ENCODE assay signal across 9 cellular contexts in genomic region chr1:72284084-72284397, GRCh38. TPM values are rescaled to one million over a fixed set of nuclear protein-coding genes. Genes with fewer than 3 reads are reported as not detected.
DNase-seq lines count a peak whose midpoint lies in the region; ATAC-seq, FAIRE-seq and TF ChIP-seq lines count a peak whose summit lies in the region.
"Had no signal": no experiment of that assay in that cellular context is flagged by ENCODE, and none has a peak within 500 bp of the region (broad histone marks: within the 10 kb centered on the region; RNA-seq: fewer than 3 reads in every experiment).

No MANE protein-coding gene starts in this region.

- H3K4me1 ChIP-seq in cardiac muscle cell (ENCODE audit: low read depth) = no peaks in the 10 kb centered on the region
- peaks cover 0 to 7% (median 0%) of the 10 kb centered on the region in 4 donors for H3K4me1 ChIP-seq in right lobe of liver
- H3K4me1 ChIP-seq in upper lobe of right lung = peaks cover 4% of the 10 kb centered on the region

- ATAC-seq in left ventricle myocardium superior = no peak
- no peak for ATAC-seq in right lobe of liver
- ATAC-seq in upper lobe of right lung = no peak
- ATAC-seq in GM19328 (IDR thresholded peaks at IDR 0.05; ENCODE audit: unreplicated experiment) = no peak

- no peak for FAIRE-seq in urothelium cell line (lab: Jason Lieb, UNC)

- DNase-seq in cardiac muscle cell (ENCODE audit: low read depth in 1 of 2, low spot score in 1 of 2) = no peak
- no peak for DNase-seq in left ventricle myocardium superior
- no peak for DNase-seq in astrocyte of the cerebellum (ENCODE audit: low read depth)
- DNase-seq in right lobe of liver = no peak
- DNase-seq in upper lobe of right lung = no peak
- DNase-seq in GM20000 (ENCODE audit: low spot score) = no peak
- DNase-seq in urothelium cell line (ENCODE audit: low spot score) = no peak
- DNase-seq: activated CD4-positive, alpha-beta memory T cell treated with anti-CD3 and anti-CD28 coated beads, Interleukin-2, amount 10 ng/mL, durations not matched to agents 7 days and 5 days had no signal

- intact Hi-C loops in left ventricle myocardium superior (cut with micrococcal nuclease) = no loop called here
- intact Hi-C loops in right lobe of liver (cut with DNase I) = no loop called here
- intact Hi-C loops in upper lobe of right lung (cut with DNase I) = no loop called here

- H3K27ac ChIP-seq in cardiac muscle cell (peak overlapping the region; percentile 70), right lobe of liver (peak overlapping the region in 1 of 3 donors; percentile 30), upper lobe of right lung (peak overlapping the region; percentile 92)

- 1% methylated on average over 7 of the region's 7 CpGs for WGBS in right lobe of liver (ENCODE audit: insufficient coverage, low coverage, low lambda C conversion rate, missing lambda C conversion rate)

- in situ Hi-C loops in astrocyte of the cerebellum (cut with HindIII; ENCODE audit: low sequenced_read_pairs) = no loop called here

- peaks cover 53% of the 10 kb centered on the region for H3K27me3 ChIP-seq in cardiac muscle cell
- no peaks in the 10 kb centered on the region for H3K27me3 ChIP-seq in right lobe of liver
- H3K27me3 ChIP-seq in upper lobe of right lung = no peaks in the 10 kb centered on the region

- no peak for TF ChIP-seq POLR2A in right lobe of liver (IDR thresholded peaks at IDR 0.05)

- H3K36me3 ChIP-seq in cardiac muscle cell (no peaks in the 10 kb centered on the region), right lobe of liver (no peaks in the 10 kb centered on the region), upper lobe of right lung (no peaks in the 10 kb centered on the region)

- peak overlapping the region; percentile 94 for H3K4me3 ChIP-seq in cardiac muscle cell
- peak overlapping the region; percentile 68 for H3K4me3 ChIP-seq in astrocyte of the cerebellum (ENCODE audit: low read depth, low read length)
- peak overlapping the region; percentile 46 to 64 (median 52) for H3K4me3 ChIP-seq in right lobe of liver
- H3K4me3 ChIP-seq in upper lobe of right lung = peak overlapping the region; percentile 70

- no peak for TF ChIP-seq CTCF in cardiac muscle cell (IDR thresholded peaks at IDR 0.05; ENCODE audit: low read depth, low read length)
- TF ChIP-seq CTCF in astrocyte of the cerebellum (IDR thresholded peaks at IDR 0.05; ENCODE audit: low read depth, low read length, missing control alignments) = no peak
- TF ChIP-seq CTCF in right lobe of liver (IDR thresholded peaks at IDR 0.05) = no peak
- TF ChIP-seq CTCF in upper lobe of right lung (IDR thresholded peaks at IDR 0.05) = no peak
- TF ChIP-seq CTCF in GM20000 (IDR thresholded peaks at IDR 0.05; ENCODE audit: extremely low read depth, missing control alignments) = no peak

- H3K9me3 ChIP-seq in cardiac muscle cell (ENCODE audit: low read depth) (no peaks in the 10 kb centered on the region), right lobe of liver (no peaks in the 10 kb centered on the region), upper lobe of right lung (no peaks in the 10 kb centered on the region)

RNA-seq across cellular contexts. Expression of gene NEGR1, which starts 1.7 kb away (rescaled TPM):
- total RNA-seq in cardiac muscle cell (0.06 and 0.28 TPM in 2 replicates), left ventricle myocardium superior (10.6 TPM), right lobe of liver (under 1 TPM; 0.02 to 0.31 (median 0.14) TPM), upper lobe of right lung (21.4 TPM)
- 0.20 and 0.35 TPM in 2 replicates for polyA plus RNA-seq in cardiac muscle cell
- total RNA-seq: activated CD4-positive, alpha-beta memory T cell treated with anti-CD3 and anti-CD28 coated beads, Interleukin-2, amount 10 ng/mL, durations not matched to agents 7 days and 5 days had no signal
